21 cellular contexts compared by ENCODE assay signal in genomic region chr6:166784691-166785090, GRCh38.
"Had no signal": no experiment of that assay in that cellular context is flagged by ENCODE, and none has a peak within 500 bp of the region (broad histone marks: within the 10 kb centered on the region; RNA-seq: fewer than 3 reads in every experiment).

No MANE protein-coding gene starts in this region.

- H3K36me3 ChIP-seq: gastroesophageal sphincter, left lung, lower lobe of right lung, ovary, right atrium auricular region, tibial nerve, upper lobe of right lung had no signal

- H3K4me3 ChIP-seq: gastroesophageal sphincter, left lung, lower lobe of right lung, ovary, right atrium auricular region, smooth muscle cell, testis, tibial nerve, upper lobe of right lung had no signal

- H3K9me3 Mint-ChIP-seq: dendritic cell treated with granulocyte-macrophage colony-stimulating factor and Interleukin-4, amounts not matched to agents 40 ng/mL and 50 ng/mL, for 4 days; memory B cell; mesothelial cell of epicardium; natural killer cell; neural crest cell; stimulated activated naive B cell treated with anti-CD40 and anti-IgM and Interleukin-4, amounts not matched to agents 10 μg/mL and 1 μg/mL and 100 μg/mL, for 72 hours; stimulated activated naive CD8-positive, alpha-beta T cell treated with anti-CD3 and anti-CD28 coated beads, Interleukin-15, amount 100 ng/mL, for 72 hours had no signal

- H3K4me1 Mint-ChIP-seq: mesothelial cell of epicardium; natural killer cell; stimulated activated naive B cell treated with anti-CD40 and anti-IgM and Interleukin-4, amounts not matched to agents 10 μg/mL and 1 μg/mL and 100 μg/mL, for 72 hours; stimulated activated naive CD8-positive, alpha-beta T cell treated with anti-CD3 and anti-CD28 coated beads, Interleukin-15, amount 100 ng/mL, for 72 hours had no signal

- H3K27ac Mint-ChIP-seq: dendritic cell treated with granulocyte-macrophage colony-stimulating factor and Interleukin-4, amounts not matched to agents 40 ng/mL and 50 ng/mL, for 4 days; memory B cell; mesothelial cell of epicardium; natural killer cell; stimulated activated naive B cell treated with anti-CD40 and anti-IgM and Interleukin-4, amounts not matched to agents 10 μg/mL and 1 μg/mL and 100 μg/mL, for 72 hours; stimulated activated naive CD8-positive, alpha-beta T cell treated with anti-CD3 and anti-CD28 coated beads, Interleukin-15, amount 100 ng/mL, for 72 hours had no signal

- H3K4me1 ChIP-seq: gastroesophageal sphincter, left lung, lower lobe of right lung, right atrium auricular region, testis, tibial nerve, upper lobe of right lung had no signal

- H3K27me3 ChIP-seq: gastroesophageal sphincter, left lung, ovary, right atrium auricular region, testis, tibial nerve, upper lobe of right lung had no signal

- DNase-seq: cerebellar nuclear complex; erythroblast; glutamatergic neuron; islet precursor cell; left lung; lower lobe of right lung; natural killer cell; ovary; stimulated activated CD4-positive, alpha-beta T cell treated with anti-CD3 and anti-CD28 coated beads, Interleukin-4, amount 100 ng/mL, for 1 hour; stimulated activated naive B cell treated with anti-CD40 and anti-IgM and Interleukin-4, amounts not matched to agents 10 μg/mL and 1 μg/mL and 100 μg/mL, for 72 hours; stimulated activated naive CD8-positive, alpha-beta T cell treated with anti-CD3 and anti-CD28 coated beads, Interleukin-15, amount 100 ng/mL, for 72 hours; testis; upper lobe of right lung had no signal

- H3K27ac ChIP-seq: gastroesophageal sphincter, left lung, lower lobe of right lung, ovary, right atrium auricular region, testis, tibial nerve, upper lobe of right lung had no signal

- ATAC-seq: gastroesophageal sphincter; left lung; lower lobe of right lung; natural killer cell; stimulated activated naive B cell treated with anti-CD40 and anti-IgM and Interleukin-4, amounts not matched to agents 10 μg/mL and 1 μg/mL and 100 μg/mL, for 72 hours; stimulated activated naive CD8-positive, alpha-beta T cell treated with anti-CD3 and anti-CD28 coated beads, Interleukin-15, amount 100 ng/mL, for 72 hours; upper lobe of right lung had no signal

- H3K27me3 Mint-ChIP-seq: memory B cell; stimulated activated naive B cell treated with anti-CD40 and anti-IgM and Interleukin-4, amounts not matched to agents 10 μg/mL and 1 μg/mL and 100 μg/mL, for 72 hours; stimulated activated naive CD8-positive, alpha-beta T cell treated with anti-CD3 and anti-CD28 coated beads, Interleukin-15, amount 100 ng/mL, for 72 hours had no signal

- H3K36me3 Mint-ChIP-seq: memory B cell; mesothelial cell of epicardium; natural killer cell; stimulated activated naive B cell treated with anti-CD40 and anti-IgM and Interleukin-4, amounts not matched to agents 10 μg/mL and 1 μg/mL and 100 μg/mL, for 72 hours had no signal

- H3K4me3 Mint-ChIP-seq: dendritic cell treated with granulocyte-macrophage colony-stimulating factor and Interleukin-4, amounts not matched to agents 40 ng/mL and 50 ng/mL, for 4 days; memory B cell; mesothelial cell of epicardium; natural killer cell; neural crest cell; stimulated activated naive B cell treated with anti-CD40 and anti-IgM and Interleukin-4, amounts not matched to agents 10 μg/mL and 1 μg/mL and 100 μg/mL, for 72 hours; stimulated activated naive CD8-positive, alpha-beta T cell treated with anti-CD3 and anti-CD28 coated beads, Interleukin-15, amount 100 ng/mL, for 72 hours had no signal

- H3K9me3 ChIP-seq: gastroesophageal sphincter, left lung, lower lobe of right lung, ovary, right atrium auricular region, testis, tibial nerve, upper lobe of right lung had no signal
